8 cellular contexts compared by ENCODE assay signal in the genomic region with DNA sequence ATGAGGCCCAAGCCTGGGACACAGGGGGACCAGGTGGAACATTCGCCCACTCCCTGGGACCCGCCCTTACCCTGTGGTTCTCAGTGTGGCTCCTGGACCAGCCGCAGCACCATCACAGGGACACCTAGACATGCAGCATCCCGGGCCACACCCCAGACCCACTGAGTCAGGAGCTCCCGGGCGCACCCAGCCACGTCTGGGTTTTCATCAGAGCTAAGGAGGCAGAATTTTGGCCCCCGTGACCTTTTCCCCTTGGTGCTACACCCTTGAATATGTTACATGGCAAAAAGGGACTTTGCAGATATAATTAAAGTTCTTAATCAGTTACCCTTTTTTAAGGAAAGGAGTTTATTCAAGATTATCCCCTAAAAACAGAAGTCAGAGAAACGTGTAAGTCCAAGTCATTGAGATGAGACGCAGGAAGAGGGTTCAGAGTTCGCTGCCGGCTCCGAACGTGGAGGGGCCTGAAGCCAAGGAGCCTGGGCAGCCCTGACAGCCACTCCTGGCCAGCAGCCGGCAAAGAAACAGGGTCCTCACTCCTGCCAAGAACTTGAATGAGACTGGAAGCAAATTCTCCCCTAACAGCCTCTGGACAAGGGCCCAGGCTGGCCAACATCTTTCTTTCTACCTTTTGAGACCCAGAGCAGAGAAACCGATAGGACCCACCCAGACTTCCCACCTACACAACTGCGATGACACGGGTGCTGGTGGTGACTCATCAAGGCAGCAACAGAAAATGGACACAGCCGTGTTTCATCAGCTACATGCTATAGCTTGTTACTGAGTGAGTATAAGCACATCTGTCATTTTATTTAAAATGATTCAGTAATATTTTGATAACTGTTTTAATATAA. TPM values are rescaled to one million over a fixed set of nuclear protein-coding genes. Genes with fewer than 3 reads are reported as not detected.
DNase-seq lines count a peak whose midpoint lies in the region; ATAC-seq and TF ChIP-seq lines count a peak whose summit lies in the region.

No MANE protein-coding gene starts in this region.

- H3K4me3 ChIP-seq in psoas muscle, result peak overlapping the region; percentile 63

- peaks cover 61% of the 10 kb centered on the region for H3K4me1 Mint-ChIP-seq in activated CD4-positive, alpha-beta T cell treated with anti-CD3 and anti-CD28 coated beads, Interleukin-2, amount 10 ng/mL, durations not matched to agents 7 days and 5 days

- H3K27me3 Mint-ChIP-seq in activated CD4-positive, alpha-beta T cell treated with anti-CD3 and anti-CD28 coated beads, Interleukin-2, amount 10 ng/mL, durations not matched to agents 7 days and 5 days, result peaks cover 16% of the 10 kb centered on the region

- POLR2A ChIA-PET in activated CD4-positive, alpha-beta T cell treated with anti-CD3 and anti-CD28 coated beads, Interleukin-2, amount 10 ng/mL, durations not matched to agents 7 days and 5 days (lab: Charles Lee), result no interaction called here

- H3K27ac ChIP-seq in epithelial cell of prostate, result peak overlapping the region; percentile 89
- H3K27ac ChIP-seq in psoas muscle, result no peak overlapping the region

- DNase-seq in Right ventricle myocardium superior (no peak), cardiac septum (ENCODE audit: low spot score) (no peak), epithelial cell of prostate (ENCODE audit: low read depth, low spot score) (peak; percentile 78), psoas muscle (no peak), islet precursor cell (no peak)
- peak; percentile 23 for DNase-seq in activated CD4-positive, alpha-beta T cell treated with anti-CD3 and anti-CD28 coated beads, Interleukin-2, amount 10 ng/mL, durations not matched to agents 7 days and 5 days

- TF ChIP-seq CTCF in psoas muscle (IDR thresholded peaks at IDR 0.05), result no peak

- H3K36me3 ChIP-seq in psoas muscle (ENCODE audit: insufficient read depth in 1 of 2, low read depth in 1 of 2), result no peaks in the 10 kb centered on the region

- no peaks in the 10 kb centered on the region for H3K27me3 ChIP-seq in psoas muscle (ENCODE audit: insufficient read depth in 3 of 3, low read length in 2 of 3)

- no peaks in the 10 kb centered on the region for H3K9me3 ChIP-seq in psoas muscle

- ATAC-seq in Right ventricle myocardium superior (ENCODE audit: poor library complexity) (peak; percentile 10), psoas muscle (peak in 3 of 4 donors; percentile 19 to 35 (median 25)), HG02571 (IDR thresholded peaks at IDR 0.05; ENCODE audit: unreplicated experiment) (no peak), GM21390 (IDR thresholded peaks at IDR 0.05; ENCODE audit: unreplicated experiment) (no peak)

- H3K9me3 Mint-ChIP-seq in activated CD4-positive, alpha-beta T cell treated with anti-CD3 and anti-CD28 coated beads, Interleukin-2, amount 10 ng/mL, durations not matched to agents 7 days and 5 days, result no peaks in the 10 kb centered on the region

- H3K4me3 Mint-ChIP-seq in activated CD4-positive, alpha-beta T cell treated with anti-CD3 and anti-CD28 coated beads, Interleukin-2, amount 10 ng/mL, durations not matched to agents 7 days and 5 days, result peak overlapping the region; percentile 77

- H3K36me3 Mint-ChIP-seq in activated CD4-positive, alpha-beta T cell treated with anti-CD3 and anti-CD28 coated beads, Interleukin-2, amount 10 ng/mL, durations not matched to agents 7 days and 5 days (ENCODE audit: low read depth), result peaks cover 6% of the 10 kb centered on the region

- no peaks in the 10 kb centered on the region for H3K4me1 ChIP-seq in psoas muscle

- WGBS in psoas muscle, 3 donors, result 72 to 85% (median 81%) methylated on average over 19 of the region's 19 CpGs

- intact Hi-C loops in Right ventricle myocardium superior (cut with DNase I), result loop anchor here (5.0 to 10.0 kb wide), 2 partner anchors 491 to 779 kb away; a partner anchor contains a TSS
- intact Hi-C loops in cardiac septum (cut with DNase I), result loop anchor here (2.0 kb wide), 1 partner anchor 393 kb away; no protein-coding TSS in a partner anchor
- intact Hi-C loops in psoas muscle (cut with DNase I), result loop anchor here (2.0 to 10.0 kb wide), 6 partner anchors 31 to 769 kb away; no protein-coding TSS in a partner anchor

- peak overlapping the region; percentile 95 for H3K27ac Mint-ChIP-seq in activated CD4-positive, alpha-beta T cell treated with anti-CD3 and anti-CD28 coated beads, Interleukin-2, amount 10 ng/mL, durations not matched to agents 7 days and 5 days

- CTCF ChIA-PET in activated CD4-positive, alpha-beta T cell treated with anti-CD3 and anti-CD28 coated beads, Interleukin-2, amount 10 ng/mL, durations not matched to agents 7 days and 5 days (lab: Charles Lee), result interaction anchor here (0.7 to 3.1 kb wide), 15 partner anchors 8 to 784 kb away, joined by 3 to 15 read pairs (median 3); a partner anchor contains a TSS

RNA-seq across cellular contexts. Expression of a gene that starts 25.3 kb away (rescaled TPM):
- total RNA-seq in Right ventricle myocardium superior, result 0.73 TPM
- total RNA-seq in cardiac septum, result 0.83 TPM
- 1 to 10 TPM; 2.0 to 2.2 TPM for total RNA-seq in activated CD4-positive, alpha-beta T cell treated with anti-CD3 and anti-CD28 coated beads, Interleukin-2, amount 10 ng/mL, durations not matched to agents 7 days and 5 days
- under 1 TPM in 3 of 4 donors, not detected in 1; 0.30 to 0.57 (median 0.34) TPM for total RNA-seq in psoas muscle
- polyA plus RNA-seq in psoas muscle, result under 1 TPM; 0.12 to 0.18 (median 0.17) TPM

Comparison
In these comparisons a context has a peak if more than half of its experiments do, and no peak if none do; other contexts are left out.
1. ATAC-seq: peak in Right ventricle myocardium superior (single experiment) and psoas muscle (3 of 4); none in HG02571 (single experiment) and GM21390 (single experiment).
2. DNase-seq: peak in activated CD4-positive, alpha-beta T cell treated with anti-CD3 and anti-CD28 coated beads, Interleukin-2, amount 10 ng/mL, durations not matched to agents 7 days and 5 days (single experiment) and epithelial cell of prostate (single experiment); none in Right ventricle myocardium superior (single experiment), cardiac septum (single experiment), psoas muscle (0 of 2) and islet precursor cell (single experiment).